ENCODE assay signal across 8 cellular contexts in genomic region chr10:17644485-17644964, GRCh38. TPM values are rescaled to one million over a fixed set of nuclear protein-coding genes. Genes with fewer than 3 reads are reported as not detected.
DNase-seq lines count a peak whose midpoint lies in the region; ATAC-seq, FAIRE-seq and TF ChIP-seq lines count a peak whose summit lies in the region.

No MANE protein-coding gene starts in this region.

- no peak overlapping the region for H3K23ac ChIP-seq in H1 (ENCODE audit: insufficient read length)

- H3K18ac ChIP-seq in H1 (ENCODE audit: extremely low read depth, low read length): peak overlapping the region; percentile 86; the same call in 1 of the 2 replicates

- H3K9ac ChIP-seq in H1 (replicated peaks in 1 of 4; ENCODE audit: extremely low read depth in 1 of 4, low read depth in 3 of 4, low read length in 3 of 4): peak overlapping the region; percentile 75 to 99 (median 92)

- peak overlapping the region; percentile 98; the same call in 1 of the 2 replicates for H4K8ac ChIP-seq in H1 (ENCODE audit: extremely low read depth, insufficient read depth, low read length)

- 0 out of 2 replicates have a peak overlapping the region, but pooled peaks have one; percentile 3 for H2AK5ac ChIP-seq in H1 (ENCODE audit: low read depth, low read length)

- H3K23me2 ChIP-seq in H1 (ENCODE audit: low read depth, low read length): no peaks in the 10 kb centered on the region; the same call in 1 of the 2 replicates

- peak overlapping the region; percentile 100 for H2BK5ac ChIP-seq in H1 (ENCODE audit: low read depth, low read length)

- H2AFZ ChIP-seq in H1 (ENCODE audit: low read length): peak overlapping the region; percentile 88; the same call in 1 of the 2 replicates

- H2BK20ac ChIP-seq in H1 (ENCODE audit: low read length): no peak overlapping the region

- peak overlapping the region; percentile 99 for H3K27ac ChIP-seq in H1 (ENCODE audit: low read depth, low read length)

- peaks cover 0 to 2% of the 10 kb centered on the region in 2 experiments for H4K20me1 ChIP-seq in H1 (replicated peaks in 1 of 2; ENCODE audit: control insufficient read depth in 1 of 2, insufficient read depth in 2 of 2, low read length in 2 of 2)

- peak overlapping the region; percentile 71 to 81 for H3K4me2 ChIP-seq in H1 (ENCODE audit: insufficient read depth in 1 of 2, low read depth in 2 of 2, low read length in 2 of 2)

- DNase-seq in BJ (ENCODE audit: low read depth): no peak
- peak; percentile 42 for DNase-seq in RPMI8226
- DNase-seq in H1 (ENCODE audit: low read depth in 1 of 2, low spot score in 2 of 2): no peak
- peak; percentile 73 for DNase-seq in myocyte (ENCODE audit: low read depth)
- no peak for DNase-seq in activated CD4-positive, CD25-positive, alpha-beta regulatory T cell treated with anti-CD3 and anti-CD28 coated beads, Interleukin-2, amount 50 U/mL, for 72 hours
- no peak for DNase-seq in GDM1 (lab: John Stamatoyannopoulos, UW)

- 0 out of 2 replicates have a peak overlapping the region, but pooled peaks have one; percentile 40 for H2BK12ac ChIP-seq in H1 (ENCODE audit: low read depth, low read length)

- H3K36me3 ChIP-seq in BJ (ENCODE audit: control insufficient read depth, insufficient read depth, low read length) (no peaks in the 10 kb centered on the region; the same call in 1 of the 2 replicates), H1 (ENCODE audit: control insufficient read depth in 2 of 4, insufficient read depth in 4 of 4, low read length in 3 of 4) (peaks cover 0 to 2% (median under 1%) of the 10 kb centered on the region in 4 experiments; a peak in 2 of 8 replicates)

- no peak overlapping the region for H2BK15ac ChIP-seq in H1 (ENCODE audit: low read length)

- H3K79me1 ChIP-seq in H1 (ENCODE audit: low read depth, low read length): peaks cover 2% of the 10 kb centered on the region; the same call in 1 of the 2 replicates

- WGBS in H1 (ENCODE audit: extremely low coverage in 1 of 2, insufficient coverage in 1 of 2, insufficient read length in 1 of 2, insufficient replicate concordance in 2 of 2, low coverage in 1 of 2, low lambda C conversion rate in 2 of 2, missing lambda C conversion rate in 1 of 2), 2 experiments: 3% methylated on average over 9 of the region's 9 CpGs; no CpG with 5 or more reads in 1 of the 2 experiments

- TF ChIP-seq RAD21 in H1 (IDR thresholded peaks at IDR 0.05 in 1 of 2, conservative IDR thresholded peaks at IDR 0.05 in 1 of 2; ENCODE audit: low read depth in 2 of 2, low read length in 2 of 2): no peak

- POLR2A ChIA-PET in BJ (lab: Charles Lee) (interaction anchor here (0.6 kb wide), 1 partner anchor 11 kb away, joined by 4 read pairs; no protein-coding TSS in a partner anchor), H1 (lab: Charles Lee; ENCODE audit: partially characterized antibody) (interaction anchor here (0.8 to 3.8 kb wide), 14 partner anchors 8 to 67 kb away, joined by 3 to 29 read pairs (median 6); partner anchors contain the start of gene HACD1)

- peak overlapping the region; percentile 4 for H3K4ac ChIP-seq in H1 (replicated peaks; ENCODE audit: insufficient read length, low read depth, low read length)

- CTCF ChIA-PET in BJ (lab: Yijun Ruan, JAX) (interaction anchor here (0.9 to 2.1 kb wide), 6 partner anchors 9 to 112 kb away, joined by 3 to 10 read pairs (median 4); partner anchors contain the start of gene HACD1), H1 (lab: Charles Lee; ENCODE audit: partially characterized antibody) (interaction anchor here (0.9 to 1.6 kb wide), 4 partner anchors 10 to 668 kb away, joined by 3 to 5 read pairs (median 4); no protein-coding TSS in a partner anchor)

- no peaks in the 10 kb centered on the region for H3K9me3 ChIP-seq in H1 (ENCODE audit: insufficient read depth in 2 of 2, low read depth in 1 of 2, low read length in 1 of 2)

- H3K4me1 ChIP-seq in H1 (replicated peaks in 1 of 4; ENCODE audit: control insufficient read depth in 3 of 4, insufficient read depth in 4 of 4, low read length in 3 of 4): peaks cover 0 to 5% (median 1%) of the 10 kb centered on the region in 4 experiments; a peak in 4 of 7 replicates

- ATAC-seq in GM18873 (IDR thresholded peaks at IDR 0.05; ENCODE audit: low FRiP score, unreplicated experiment) (peak; percentile 16), HG03097 (IDR thresholded peaks at IDR 0.05; ENCODE audit: low FRiP score, unreplicated experiment) (peak; percentile 5)

- TF ChIP-seq CTCF in BJ (IDR thresholded peaks at IDR 0.05; ENCODE audit: insufficient read depth, low read depth, low read length) (no peak), H1 (IDR thresholded peaks at IDR 0.05; ENCODE audit: control extremely low read depth in 1 of 3, insufficient read depth in 1 of 3, low read depth in 1 of 3, low read length in 3 of 3) (no peak)

- H2BK120ac ChIP-seq in H1 (replicated peaks; ENCODE audit: low read depth, low read length): no peak overlapping the region

- H3K14ac ChIP-seq in H1 (ENCODE audit: insufficient read length): peak overlapping the region; percentile 62

- FAIRE-seq in H1 (lab: Jason Lieb, UNC): no peak

- H3K4me3 ChIP-seq in BJ (ENCODE audit: low read depth, low read length) (peak overlapping the region; percentile 72), H1 (ENCODE audit: extremely low read depth in 1 of 4, insufficient read depth in 2 of 4, low read depth in 3 of 4, low read length in 4 of 4) (peak overlapping the region; percentile 86 to 98 (median 96))

- H3K27me3 ChIP-seq in BJ (ENCODE audit: control insufficient read depth, insufficient read depth, low read length): no peaks in the 10 kb centered on the region
- H3K27me3 ChIP-seq in H1 (replicated peaks in 1 of 4; ENCODE audit: control insufficient read depth in 3 of 4, extremely low read depth in 1 of 4, insufficient read depth in 3 of 4, low read length in 3 of 4): no peaks in the 10 kb centered on the region

- TF ChIP-seq EP300 in H1 (IDR thresholded peaks at IDR 0.05; ENCODE audit: borderline replicate concordance in 1 of 2, low read depth in 2 of 2, low read length in 2 of 2): no peak

- peak overlapping the region; percentile 65 for H3K56ac ChIP-seq in H1 (replicated peaks; ENCODE audit: insufficient read length, low read depth, low read length)

- peak overlapping the region; percentile 75 for H4K5ac ChIP-seq in H1 (ENCODE audit: insufficient read length, low read depth, low read length)

- H3K79me2 ChIP-seq in H1 (ENCODE audit: control insufficient read depth in 1 of 2, insufficient read depth in 2 of 2, low read length in 2 of 2): peaks cover 17 to 75% of the 10 kb centered on the region in 2 experiments

- peak overlapping the region; percentile 60 for H4K91ac ChIP-seq in H1 (replicated peaks; ENCODE audit: insufficient read length, low read length)

- TF ChIP-seq POLR2A in H1 (IDR thresholded peaks at IDR 0.05; ENCODE audit: control extremely low read depth in 1 of 2, low read depth in 2 of 2, low read length in 2 of 2): no peak

TF ChIP-seq in H1, 55 proteins besides CTCF, POLR2A, EP300 and RAD21:
- TF ChIP-seq KDM5A (IDR thresholded peaks at IDR 0.05; ENCODE audit: low read length): no peak
- TF ChIP-seq TCF12 (IDR thresholded peaks at IDR 0.05; ENCODE audit: low read depth, low read length): no peak
- no peak for TF ChIP-seq CHD2 (IDR thresholded peaks at IDR 0.05; ENCODE audit: low read length)
- TF ChIP-seq SP4 (IDR thresholded peaks at IDR 0.05; ENCODE audit: low read length): no peak
- TF ChIP-seq FOSL1 (IDR thresholded peaks at IDR 0.05; ENCODE audit: insufficient read depth, low read depth, low read length): no peak
- no peak for TF ChIP-seq SP1 (IDR thresholded peaks at IDR 0.05; ENCODE audit: low read depth, low read length)
- no peak for TF ChIP-seq YY1 (IDR thresholded peaks at IDR 0.05; ENCODE audit: low read depth, low read length)
- no peak for TF ChIP-seq ATF3 (IDR thresholded peaks at IDR 0.05; ENCODE audit: insufficient read depth, low read depth, low read length)
- TF ChIP-seq POLR2AphosphoS5 (IDR thresholded peaks at IDR 0.05; ENCODE audit: low read depth, low read length): no peak
- TF ChIP-seq SUZ12 (IDR thresholded peaks at IDR 0.05; ENCODE audit: low read length): no peak
- no peak for TF ChIP-seq RNF2 (IDR thresholded peaks at IDR 0.05; ENCODE audit: borderline replicate concordance, low read depth, low read length, missing control alignments, poor library complexity, severe bottlenecking)
- TF ChIP-seq BACH1 (IDR thresholded peaks at IDR 0.05; ENCODE audit: low read length): no peak

RNA-seq across cellular contexts. Expression of gene STAM, which starts 0.6 kb away (rescaled TPM):
- polyA plus RNA-seq in BJ (2011; rRNA removed) (22.0 and 27.9 TPM in 2 replicates), H1 (2011; rRNA removed) (17.0 and 22.0 TPM in 2 replicates)
- polyA minus RNA-seq in BJ (2011; rRNA and poly(A)+ RNA removed): 18.2 and 23.6 TPM in 2 replicates
- 27.8 and 29.7 TPM in 2 replicates for total RNA-seq in H1 (2021; fragmentation: NEBNext Ultra II Directional; extraction: Animal tissue kit (Norgen Biotek cat#: 25700))
- 22.5 TPM for polyA plus RNA-seq in H1 (2011; cell fraction: cytosol; rRNA removed)
- polyA plus RNA-seq in H1 (2011; cell fraction: nucleus; rRNA removed): 18.9 TPM
- polyA plus RNA-seq in H1 (2012, experiment 1 of 2): 11.4 to 21.0 TPM (median 13.5 TPM) in 4 replicates
- 3.5 TPM for polyA plus RNA-seq in H1 (2012, experiment 2 of 2)
- 21.2 TPM for polyA plus RNA-seq in H1 (2013, experiment 1 of 2)
- polyA plus RNA-seq in H1 (2013, experiment 2 of 2): 21.7 TPM
- polyA minus RNA-seq in H1 (2011; rRNA and poly(A)+ RNA removed): 32.6 and 35.1 TPM in 2 replicates
- 15.3 TPM for polyA minus RNA-seq in H1 (2011; cell fraction: cytosol; rRNA and poly(A)+ RNA removed)
- 46.6 TPM for polyA minus RNA-seq in H1 (2011; cell fraction: nucleus; rRNA and poly(A)+ RNA removed)
- total RNA-seq in myocyte: 75.2 and 77.6 TPM in 2 replicates
- 32.2 TPM for polyA plus RNA-seq in myocyte (2012)

RNA-seq across cellular contexts. Expression of gene HACD1, which starts 27.4 kb away (rescaled TPM):
- 45.4 and 113 TPM in 2 replicates for polyA plus RNA-seq in BJ (2011; rRNA removed)
- 21.0 and 23.2 TPM in 2 replicates for polyA minus RNA-seq in BJ (2011; rRNA and poly(A)+ RNA removed)
- total RNA-seq in H1 (2021; fragmentation: NEBNext Ultra II Directional; extraction: Animal tissue kit (Norgen Biotek cat#: 25700)): 30.8 and 32.6 TPM in 2 replicates
- 12.5 and 18.7 TPM in 2 replicates for polyA plus RNA-seq in H1 (2011; rRNA removed)
- polyA plus RNA-seq in H1 (2011; cell fraction: cytosol; rRNA removed): 16.5 TPM
- polyA plus RNA-seq in H1 (2011; cell fraction: nucleus; rRNA removed): 10.7 TPM
- 13.9 to 30.1 TPM (median 14.6 TPM) in 4 replicates for polyA plus RNA-seq in H1 (2012, experiment 1 of 2)
- polyA plus RNA-seq in H1 (2012, experiment 2 of 2): 20.2 TPM
- 38.2 TPM for polyA plus RNA-seq in H1 (2013, experiment 1 of 2)
- polyA plus RNA-seq in H1 (2013, experiment 2 of 2): 47.4 TPM
- 10.9 and 13.5 TPM in 2 replicates for polyA minus RNA-seq in H1 (2011; rRNA and poly(A)+ RNA removed)
- 9.8 TPM for polyA minus RNA-seq in H1 (2011; cell fraction: cytosol; rRNA and poly(A)+ RNA removed)
- polyA minus RNA-seq in H1 (2011; cell fraction: nucleus; rRNA and poly(A)+ RNA removed): 15.1 TPM
- 123 and 217 TPM in 2 replicates for total RNA-seq in myocyte
- 93.5 TPM for polyA plus RNA-seq in myocyte (2012)

Comparison
In these comparisons a context has a peak if more than half of its experiments do, and no peak if none do; other contexts are left out.
1. DNase-seq: peak in RPMI8226 (single experiment) and myocyte (single experiment); none in BJ (single experiment), H1 (0 of 2), activated CD4-positive, CD25-positive, alpha-beta regulatory T cell treated with anti-CD3 and anti-CD28 coated beads, Interleukin-2, amount 50 U/mL, for 72 hours (single experiment) and GDM1 (single experiment).